In genomic region chr17:50278526-50279180, GRCh38 we compare ENCODE assay signal across 21 cellular contexts. TPM values are rescaled to one million over a fixed set of nuclear protein-coding genes. Genes with fewer than 3 reads are reported as not detected.
"Had no signal": no experiment of that assay in that cellular context is flagged by ENCODE, and none has a peak within 500 bp of the region (broad histone marks: within the 10 kb centered on the region; RNA-seq: fewer than 3 reads in every experiment).

No MANE protein-coding gene starts in this region.

- H3K9me3 ChIP-seq: body of pancreas, lower lobe of right lung, sigmoid colon had no signal

- H3K4me1 ChIP-seq: parathyroid adenoma had no signal

- H3K27me3 ChIP-seq: foreskin keratinocyte, sigmoid colon had no signal

- ATAC-seq: activated CD8-positive, alpha-beta T cell treated with anti-CD3 and anti-CD28 coated beads for 36 hours; activated naive CD4-positive, alpha-beta T cell treated with anti-CD3 and anti-CD28 coated beads, Interleukin-2, amount 50 U/mL, for 72 hours; activated T-cell treated with anti-CD3 and anti-CD28 coated beads, Interleukin-2, amount 50 U/mL, for 72 hours; body of pancreas; lower lobe of right lung; stimulated activated naive B cell treated with anti-CD40 and anti-IgM and Interleukin-4, amounts not matched to agents 10 μg/mL and 1 μg/mL and 100 μg/mL, for 72 hours; T-helper 17 cell; WTC11 had no signal

- H3K79me2 ChIP-seq: parathyroid adenoma had no signal

- H3K4me3 ChIP-seq: body of pancreas, coronary artery, lower lobe of right lung, sigmoid colon had no signal

- H2AFZ ChIP-seq: parathyroid adenoma had no signal

- DNase-seq: activated CD4-positive, alpha-beta T cell treated with anti-CD3 and anti-CD28 coated beads for 48 hours; activated CD8-positive, alpha-beta T cell treated with anti-CD3 and anti-CD28 coated beads for 36 hours; activated gamma-delta T cell; activated T-cell treated with anti-CD3 and anti-CD28 coated beads, Interleukin-2, amount 50 U/mL, for 72 hours; body of pancreas; central memory CD4-positive, alpha-beta T cell; effector CD8-positive, alpha-beta T cell; glutamatergic neuron; hypothalamus; lower lobe of right lung; midbrain; sigmoid colon; stimulated activated naive B cell treated with anti-CD40 and anti-IgM and Interleukin-4, amounts not matched to agents 10 μg/mL and 1 μg/mL and 100 μg/mL, for 72 hours; substantia nigra; T-helper 17 cell; trophoblast cell had no signal

- H3K27ac ChIP-seq: body of pancreas, coronary artery, foreskin keratinocyte, lower lobe of right lung, parathyroid adenoma, sigmoid colon had no signal

- H3K9ac ChIP-seq: parathyroid adenoma had no signal

RNA-seq across cellular contexts. Expression of gene TMEM92, which starts 4.4 kb away (rescaled TPM):
- total RNA-seq: activated CD8-positive, alpha-beta T cell treated with anti-CD3 and anti-CD28 coated beads for 36 hours; body of pancreas; sigmoid colon; T-helper 17 cell had no signal
